12 cellular contexts compared by ENCODE assay signal in genomic region chr2:196149926-196150325, GRCh38. TPM values are rescaled to one million over a fixed set of nuclear protein-coding genes. Genes with fewer than 3 reads are reported as not detected.
A peak's percentile ranks its signal among the peaks of the same experiment; 100 is the strongest.
DNase-seq lines count a peak whose midpoint lies in the region; ATAC-seq and TF ChIP-seq lines count a peak whose summit lies in the region.
"Had no signal": no experiment of that assay in that cellular context is flagged by ENCODE, and none has a peak within 500 bp of the region (broad histone marks: within the 10 kb centered on the region; RNA-seq: fewer than 3 reads in every experiment).

No MANE protein-coding gene starts in this region.

- no peaks in the 10 kb centered on the region for H3K79me2 ChIP-seq in mesendoderm (ENCODE audit: control insufficient read depth, insufficient read depth, low read length)
- H3K79me2 ChIP-seq in H9 (ENCODE audit: insufficient read depth, low read length), result no peaks in the 10 kb centered on the region

- H3K23me2 ChIP-seq in H9 (ENCODE audit: insufficient read length, low read depth, low read length, poor library complexity, severe bottlenecking), result no peaks in the 10 kb centered on the region

- H3K4me1 ChIP-seq in left lung (peaks cover 0 to 16% of the 10 kb centered on the region in 2 donors), mesendoderm (ENCODE audit: control insufficient read depth, low read depth, low read length) (no peaks in the 10 kb centered on the region), H9 (ENCODE audit: insufficient read depth, low read length) (no peaks in the 10 kb centered on the region)

- H3K56ac ChIP-seq in mesendoderm (ENCODE audit: low read length) (no peak overlapping the region), H9 (ENCODE audit: insufficient read length, low read depth, low read length) (no peak overlapping the region)

- TF ChIP-seq CTCF in left lung (IDR thresholded peaks at IDR 0.05) (no peak), H9 (conservative IDR thresholded peaks at IDR 0.05) (no peak)

- ATAC-seq in GM18508 (IDR thresholded peaks at IDR 0.05; ENCODE audit: insufficient read depth, unreplicated experiment) (peak; percentile 39), GM21447 (IDR thresholded peaks at IDR 0.05; ENCODE audit: unreplicated experiment) (peak; percentile 66), left lung (peak; percentile 13)

- intact Hi-C loops in left lung (cut with DNase I), result no loop called here

- H3K4me3 Mint-ChIP-seq in IgD-negative memory B cell (peak overlapping the region; percentile 57 to 86 (median 71)), H9 (no peak overlapping the region)

- H3K36me3 ChIP-seq in left lung, result peaks cover 0 to 58% of the 10 kb centered on the region in 2 donors
- peaks cover 2% of the 10 kb centered on the region for H3K36me3 ChIP-seq in mesendoderm (ENCODE audit: control insufficient read depth, insufficient read depth, low read length)

- no peak overlapping the region for H3K18ac ChIP-seq in mesendoderm (ENCODE audit: low read length)
- H3K18ac ChIP-seq in H9 (ENCODE audit: insufficient read length, low read depth, low read length), result no peak overlapping the region

- H3T11ph ChIP-seq in H9 (ENCODE audit: low read length), result no peak overlapping the region

- no peak overlapping the region for H3K14ac ChIP-seq in H9 (ENCODE audit: insufficient read depth, low read length)

- H3K36me3 Mint-ChIP-seq in IgD-negative memory B cell (peaks cover 21% of the 10 kb centered on the region), H9 (ENCODE audit: insufficient read depth in 1 of 3, low read depth in 3 of 3) (peaks cover 18 to 40% (median 33%) of the 10 kb centered on the region in 3 experiments)

- H2BK120ac ChIP-seq in mesendoderm (ENCODE audit: low read depth, low read length), result no peak overlapping the region
- no peak overlapping the region for H2BK120ac ChIP-seq in H9 (ENCODE audit: low read depth, low read length, poor library complexity, severe bottlenecking)

- H2AK5ac ChIP-seq in mesendoderm (ENCODE audit: low read length) (no peak overlapping the region), H9 (ENCODE audit: insufficient read length, low read length) (no peak overlapping the region)

- H3K4ac ChIP-seq in mesendoderm (ENCODE audit: low read depth, low read length) (no peak overlapping the region), H9 (ENCODE audit: low read depth, low read length) (no peak overlapping the region)

- no peak overlapping the region for H2BK5ac ChIP-seq in mesendoderm (ENCODE audit: low read length)
- H2BK5ac ChIP-seq in H9 (ENCODE audit: insufficient read length, low read length), result no peak overlapping the region

- H3K23ac ChIP-seq in mesendoderm (ENCODE audit: low read length) (no peak overlapping the region), H9 (ENCODE audit: insufficient read length, low read depth, low read length) (no peak overlapping the region)

- H3K27ac ChIP-seq in left lung (no peak overlapping the region), mesendoderm (ENCODE audit: low read depth, low read length) (no peak overlapping the region), H9 (ENCODE audit: insufficient read length, low read depth, low read length) (no peak overlapping the region)

- H3K79me1 ChIP-seq in mesendoderm (ENCODE audit: low read length), result no peaks in the 10 kb centered on the region
- H3K79me1 ChIP-seq in H9 (ENCODE audit: insufficient read depth, low read depth, low read length, poor library complexity, severe bottlenecking), result no peaks in the 10 kb centered on the region

- H3K4me3 ChIP-seq in left lung (no peak overlapping the region), mesendoderm (ENCODE audit: low read length) (no peak overlapping the region)

- H3K4me1 Mint-ChIP-seq in IgD-negative memory B cell (peaks cover 51 to 60% (median 51%) of the 10 kb centered on the region in 3 donors), H9 (no peaks in the 10 kb centered on the region)

- H4K91ac ChIP-seq in H9 (ENCODE audit: insufficient read length, low read depth, low read length), result no peak overlapping the region

- no peak overlapping the region for H4K5ac ChIP-seq in mesendoderm (ENCODE audit: low read length)
- no peak overlapping the region for H4K5ac ChIP-seq in H9 (ENCODE audit: insufficient read length, low read depth, low read length)

- H3K9ac ChIP-seq in mesendoderm (ENCODE audit: low read length), result no peak overlapping the region
- H3K9ac ChIP-seq in H9 (ENCODE audit: extremely low read depth, insufficient read length, low read length), result no peak overlapping the region

- H2BK12ac ChIP-seq in H9 (ENCODE audit: insufficient read length, low read depth, low read length), result no peak overlapping the region

- no CpG with 5 or more reads among the region's 3 CpGs for WGBS in mesendoderm (ENCODE audit: extremely low coverage, insufficient coverage, low lambda C conversion rate)
- no CpG with 5 or more reads among the region's 3 CpGs for WGBS in H9 (ENCODE audit: extremely low coverage, insufficient read length, low lambda C conversion rate)

- no peaks in the 10 kb centered on the region for H3K27me3 ChIP-seq in left lung
- H3K27me3 ChIP-seq in mesendoderm (ENCODE audit: insufficient read depth, low read length, poor library complexity), result no peaks in the 10 kb centered on the region
- H3K27me3 ChIP-seq in H9 (ENCODE audit: insufficient read depth, low read length), result no peaks in the 10 kb centered on the region

- H4K8ac ChIP-seq in mesendoderm (ENCODE audit: low read depth, low read length) (no peak overlapping the region), H9 (replicated peaks; ENCODE audit: insufficient read length, low read depth, low read length) (no peak overlapping the region)

- no peaks in the 10 kb centered on the region for H4K20me1 ChIP-seq in H9 (ENCODE audit: control insufficient read depth, insufficient read depth, insufficient read length)

- H3K27ac Mint-ChIP-seq in IgD-negative memory B cell (peak overlapping the region; percentile 91 to 99 (median 97)), H9 (no peak overlapping the region; a peak in 1 of 7 replicates)

- H3K9me3 Mint-ChIP-seq in IgD-negative memory B cell, result peaks cover 0 to 2% (median 0%) of the 10 kb centered on the region in 3 donors
- H3K9me3 Mint-ChIP-seq in H9, result no peaks in the 10 kb centered on the region

- H3K27me3 Mint-ChIP-seq in IgD-negative memory B cell (no peaks in the 10 kb centered on the region), H9 (ENCODE audit: low read depth) (no peaks in the 10 kb centered on the region)

- H2BK20ac ChIP-seq in H9 (ENCODE audit: low read depth, low read length, poor library complexity, severe bottlenecking), result no peak overlapping the region

- H3K9me3 ChIP-seq in left lung, result no peaks in the 10 kb centered on the region
- H3K9me3 ChIP-seq in H9 (ENCODE audit: control insufficient read depth, low read depth, low read length), result no peaks in the 10 kb centered on the region

- H3K4me2 ChIP-seq in mesendoderm (ENCODE audit: low read length), result no peak overlapping the region
- H3K4me2 ChIP-seq in H9 (ENCODE audit: insufficient read depth, insufficient read length, low read length), result no peak overlapping the region

- no peak overlapping the region for H2AFZ ChIP-seq in H9 (ENCODE audit: low read length)

- no peak overlapping the region for H2BK15ac ChIP-seq in mesendoderm (replicated peaks; ENCODE audit: low read depth)
- no peak overlapping the region for H2BK15ac ChIP-seq in H9 (ENCODE audit: low read depth, low read length)

- DNase-seq in left lung, result no peak
- no peak for DNase-seq in mesendoderm
- no peak for DNase-seq in H4 (ENCODE audit: low spot score)
- DNase-seq in NCI-H2227 (lab: John Stamatoyannopoulos, UW; ENCODE audit: unreplicated experiment), result no peak
- no peak for DNase-seq in H9
- DNase-seq: activated effector memory CD4-positive, alpha-beta T cell treated with Interleukin-2 at 50 U/mL for 16 hours; kidney; NCI-H1105 treated with DMSO at 0.1 percent for 48 hours; SHP77 treated with DMSO at 0.1 percent for 48 hours had no signal

RNA-seq across cellular contexts. Expression of gene STK17B, which starts 21.5 kb away (rescaled TPM):
- 71.9 TPM for polyA plus RNA-seq in IgD-negative memory B cell
- total RNA-seq in left lung, result 10 to 100 TPM; 40.6 to 59.2 TPM
- polyA plus RNA-seq in mesendoderm (2013, experiment 1 of 2), result 5.2 TPM
- 5.8 TPM for polyA plus RNA-seq in mesendoderm (2013, experiment 2 of 2)
- total RNA-seq in H4 (2014; rRNA removed; shearing (Covaris generic)), result 15.9 and 19.8 TPM in 2 replicates
- total RNA-seq in H9 (2021), result 6.1 and 6.3 TPM in 2 replicates

Comparison
In these comparisons a context has a peak if more than half of its experiments do, and no peak if none do; other contexts are left out.
1. ATAC-seq: peak in every context shown above with its lines; median percentile 66 in GM21447; 39 in GM18508; 13 in left lung.
2. H3K27ac Mint-ChIP-seq: peak in IgD-negative memory B cell (3 of 3); none in H9 (0 of 3).
3. H3K4me3 Mint-ChIP-seq: peak in IgD-negative memory B cell (4 of 4); none in H9 (0 of 2).